ENCODE assay signal across 8 cellular contexts in the genomic region with DNA sequence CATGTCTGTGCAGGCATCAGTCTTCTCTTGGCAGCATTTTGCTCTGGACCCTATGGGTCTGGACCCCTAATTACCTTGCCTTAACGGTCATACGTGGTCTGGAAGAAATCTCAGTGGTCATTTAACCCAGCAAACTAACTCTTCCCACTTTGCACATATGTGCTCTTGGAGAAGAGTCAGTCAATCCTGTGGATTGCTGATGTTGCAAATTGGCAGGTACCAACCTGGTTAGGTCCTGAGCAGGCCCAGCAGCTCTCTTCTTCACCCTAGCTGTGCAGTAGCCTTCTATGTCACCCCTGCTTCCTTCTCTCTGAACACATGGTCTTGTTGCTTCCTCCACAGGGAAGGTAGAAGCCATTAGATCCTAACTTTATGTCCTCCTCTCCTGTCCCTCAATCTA. TPM values are rescaled to one million over a fixed set of nuclear protein-coding genes. Genes with fewer than 3 reads are reported as not detected.
A peak's percentile ranks its signal among the peaks of the same experiment; 100 is the strongest.
DNase-seq lines count a peak whose midpoint lies in the region; ATAC-seq, FAIRE-seq and TF ChIP-seq lines count a peak whose summit lies in the region.
"Had no signal": no experiment of that assay in that cellular context is flagged by ENCODE, and none has a peak within 500 bp of the region (broad histone marks: within the 10 kb centered on the region; RNA-seq: fewer than 3 reads in every experiment).

No MANE protein-coding gene starts in this region.

- ATAC-seq in HG02588 (IDR thresholded peaks at IDR 0.05; ENCODE audit: unreplicated experiment): no peak
- ATAC-seq in GM18502 (IDR thresholded peaks at IDR 0.05; ENCODE audit: poor library complexity, unreplicated experiment): no peak

- H3K9me3 Mint-ChIP-seq in astrocyte (ENCODE audit: unreplicated experiment): no peaks in the 10 kb centered on the region

- TF ChIP-seq CTCF in DOHH2 (IDR thresholded peaks at IDR 0.05; ENCODE audit: low read depth, low read length, poor library complexity, severe bottlenecking) (no peak), astrocyte (IDR thresholded peaks at IDR 0.05; ENCODE audit: insufficient read depth, low read depth, low read length) (no peak), neural cell (IDR thresholded peaks at IDR 0.05; ENCODE audit: poor library complexity, severe bottlenecking) (no peak)

- H3K36me3 ChIP-seq in DOHH2 (ENCODE audit: control insufficient read depth, low read length) (peaks cover 84% of the 10 kb centered on the region), KOPT-K1 (ENCODE audit: insufficient read depth, low read length) (peaks cover 67% of the 10 kb centered on the region), astrocyte (ENCODE audit: insufficient read depth, low read length) (peaks cover 1% of the 10 kb centered on the region), neural cell (ENCODE audit: insufficient read depth, low read length) (no peaks in the 10 kb centered on the region)

- H3K9me3 ChIP-seq in DOHH2 (ENCODE audit: control insufficient read depth, insufficient read depth, low read length): no peaks in the 10 kb centered on the region
- no peaks in the 10 kb centered on the region for H3K9me3 ChIP-seq in KOPT-K1 (ENCODE audit: insufficient read depth, low read length, poor library complexity, severe bottlenecking)
- no peaks in the 10 kb centered on the region for H3K9me3 ChIP-seq in astrocyte (ENCODE audit: insufficient read depth, low read depth, low read length)
- no peaks in the 10 kb centered on the region for H3K9me3 ChIP-seq in neural cell (ENCODE audit: low read length)

- no peak for DNase-seq in astrocyte (ENCODE audit: low read depth)
- no peak for DNase-seq in NCI-H774 (lab: John Stamatoyannopoulos, UW)
- DNase-seq: H7 had no signal

- H2AFZ ChIP-seq in astrocyte (ENCODE audit: low read depth, low read length): no peak overlapping the region
- H2AFZ ChIP-seq in neural cell (ENCODE audit: low read depth, low read length): no peak overlapping the region

- peaks cover 20% of the 10 kb centered on the region; the same call in 1 of the 2 replicates for H4K20me1 ChIP-seq in DOHH2 (ENCODE audit: control insufficient read depth, insufficient read depth, low read depth, low read length)
- peaks cover 20% of the 10 kb centered on the region for H4K20me1 ChIP-seq in astrocyte (ENCODE audit: insufficient read depth, low read length)
- H4K20me1 ChIP-seq in neural cell (ENCODE audit: insufficient read depth): no peaks in the 10 kb centered on the region

- H3K4me1 Mint-ChIP-seq in astrocyte (ENCODE audit: low read depth, unreplicated experiment): peaks cover 12% of the 10 kb centered on the region

- H3K27ac ChIP-seq in DOHH2 (ENCODE audit: low read depth, low read length) (no peak overlapping the region), KOPT-K1 (ENCODE audit: low read depth, low read length, poor library complexity, severe bottlenecking) (peak overlapping the region; percentile 89), astrocyte (ENCODE audit: low read depth, low read length) (no peak overlapping the region), neural cell (ENCODE audit: low read length) (no peak overlapping the region)

- peak overlapping the region; percentile 92 for H3K4me3 Mint-ChIP-seq in astrocyte (ENCODE audit: unreplicated experiment)

- H3K4me2 ChIP-seq in DOHH2 (ENCODE audit: low read length) (peak overlapping the region; percentile 73), astrocyte (ENCODE audit: low read length) (peak overlapping the region; percentile 90), neural cell (ENCODE audit: low read length) (peak overlapping the region; percentile 98)

- H3K27me3 Mint-ChIP-seq in astrocyte (ENCODE audit: low read depth, unreplicated experiment): no peaks in the 10 kb centered on the region

- no peaks in the 10 kb centered on the region for H3K27me3 ChIP-seq in DOHH2 (ENCODE audit: control insufficient read depth, low read length)
- H3K27me3 ChIP-seq in astrocyte (ENCODE audit: insufficient read depth, low read length): no peaks in the 10 kb centered on the region
- H3K27me3 ChIP-seq in neural cell (ENCODE audit: insufficient read depth, low read depth, low read length): no peaks in the 10 kb centered on the region

- no peak for TF ChIP-seq EP300 in neural cell (conservative IDR thresholded peaks at IDR 0.05; ENCODE audit: poor library complexity, severe bottlenecking)

- no peak for FAIRE-seq in astrocyte (lab: Jason Lieb, UNC)

- H3K9me2 ChIP-seq in DOHH2 (replicated peaks; ENCODE audit: control insufficient read depth, low read length) (no peaks in the 10 kb centered on the region), neural cell (ENCODE audit: insufficient read depth, low read length) (no peaks in the 10 kb centered on the region)

- peaks cover 2% of the 10 kb centered on the region for H3K36me3 Mint-ChIP-seq in astrocyte (ENCODE audit: low read depth, unreplicated experiment)

- peaks cover 85% of the 10 kb centered on the region for H3K79me2 ChIP-seq in DOHH2 (ENCODE audit: control insufficient read depth, low read length)
- H3K79me2 ChIP-seq in astrocyte (ENCODE audit: insufficient read depth, low read length): peaks cover 61% of the 10 kb centered on the region
- H3K79me2 ChIP-seq in neural cell (replicated peaks; ENCODE audit: insufficient read depth, low read length): peaks cover 50% of the 10 kb centered on the region

- TF ChIP-seq RAD21 in neural cell (conservative IDR thresholded peaks at IDR 0.05): no peak

- H3F3A ChIP-seq in DOHH2 (ENCODE audit: control insufficient read depth, insufficient read depth) (0 out of 2 replicates have a peak, but pooled peaks cover 3% of the 10 kb centered on the region), neural cell (ENCODE audit: insufficient read depth, low read length, poor library complexity, severe bottlenecking) (no peaks in the 10 kb centered on the region)

- H3K9ac ChIP-seq in astrocyte (ENCODE audit: low read length): peak overlapping the region; percentile 87
- no peak overlapping the region for H3K9ac ChIP-seq in neural cell (ENCODE audit: low read length)

- peaks cover 33% of the 10 kb centered on the region for H3K4me1 ChIP-seq in DOHH2 (ENCODE audit: control insufficient read depth, low read length)
- no peaks in the 10 kb centered on the region for H3K4me1 ChIP-seq in astrocyte (ENCODE audit: insufficient read depth, low read length)

- peak overlapping the region; percentile 93 for H3K4me3 ChIP-seq in DOHH2 (ENCODE audit: low read length)
- H3K4me3 ChIP-seq in astrocyte (ENCODE audit: insufficient read depth, low read depth, low read length): no peak overlapping the region
- peak overlapping the region; percentile 99 for H3K4me3 ChIP-seq in neural cell (ENCODE audit: low read length)

- no peak overlapping the region for H3K27ac Mint-ChIP-seq in astrocyte (ENCODE audit: unreplicated experiment)

TF ChIP-seq in neural cell, 6 proteins besides CTCF, POLR2A, EP300 and RAD21:
- TF ChIP-seq, protein P1, sequence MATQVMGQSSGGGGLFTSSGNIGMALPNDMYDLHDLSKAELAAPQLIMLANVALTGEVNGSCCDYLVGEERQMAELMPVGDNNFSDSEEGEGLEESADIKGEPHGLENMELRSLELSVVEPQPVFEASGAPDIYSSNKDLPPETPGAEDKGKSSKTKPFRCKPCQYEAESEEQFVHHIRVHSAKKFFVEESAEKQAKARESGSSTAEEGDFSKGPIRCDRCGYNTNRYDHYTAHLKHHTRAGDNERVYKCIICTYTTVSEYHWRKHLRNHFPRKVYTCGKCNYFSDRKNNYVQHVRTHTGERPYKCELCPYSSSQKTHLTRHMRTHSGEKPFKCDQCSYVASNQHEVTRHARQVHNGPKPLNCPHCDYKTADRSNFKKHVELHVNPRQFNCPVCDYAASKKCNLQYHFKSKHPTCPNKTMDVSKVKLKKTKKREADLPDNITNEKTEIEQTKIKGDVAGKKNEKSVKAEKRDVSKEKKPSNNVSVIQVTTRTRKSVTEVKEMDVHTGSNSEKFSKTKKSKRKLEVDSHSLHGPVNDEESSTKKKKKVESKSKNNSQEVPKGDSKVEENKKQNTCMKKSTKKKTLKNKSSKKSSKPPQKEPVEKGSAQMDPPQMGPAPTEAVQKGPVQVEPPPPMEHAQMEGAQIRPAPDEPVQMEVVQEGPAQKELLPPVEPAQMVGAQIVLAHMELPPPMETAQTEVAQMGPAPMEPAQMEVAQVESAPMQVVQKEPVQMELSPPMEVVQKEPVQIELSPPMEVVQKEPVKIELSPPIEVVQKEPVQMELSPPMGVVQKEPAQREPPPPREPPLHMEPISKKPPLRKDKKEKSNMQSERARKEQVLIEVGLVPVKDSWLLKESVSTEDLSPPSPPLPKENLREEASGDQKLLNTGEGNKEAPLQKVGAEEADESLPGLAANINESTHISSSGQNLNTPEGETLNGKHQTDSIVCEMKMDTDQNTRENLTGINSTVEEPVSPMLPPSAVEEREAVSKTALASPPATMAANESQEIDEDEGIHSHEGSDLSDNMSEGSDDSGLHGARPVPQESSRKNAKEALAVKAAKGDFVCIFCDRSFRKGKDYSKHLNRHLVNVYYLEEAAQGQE (IDR thresholded peaks at IDR 0.05; ENCODE audit: borderline replicate concordance): no peak
- no peak for TF ChIP-seq TAF1 (IDR thresholded peaks at IDR 0.05; ENCODE audit: low read depth)
- TF ChIP-seq POLR2AphosphoS5 (IDR thresholded peaks at IDR 0.05): no peak
TF ChIP-seq in neural cell: peak in this region for 0.

RNA-seq across cellular contexts. Expression of a gene that starts 1.6 kb away (rescaled TPM):
- 15.6 and 16.0 TPM in 2 replicates for total RNA-seq in astrocyte
- polyA plus RNA-seq in neural cell: 68.1 and 78.2 TPM in 2 replicates
- 45.5 and 47.0 TPM in 2 replicates for polyA minus RNA-seq in neural cell

RNA-seq across cellular contexts. Expression of a gene that starts 44.4 kb away (rescaled TPM):
- total RNA-seq in astrocyte: 18.7 and 22.0 TPM in 2 replicates
- polyA plus RNA-seq in neural cell: 68.3 and 73.9 TPM in 2 replicates
- 31.1 and 37.5 TPM in 2 replicates for polyA minus RNA-seq in neural cell
